In genomic region chr2:26536371-26537068, GRCh38 we compare ENCODE assay signal across 17 cellular contexts. TPM values are rescaled to one million over a fixed set of nuclear protein-coding genes. Genes with fewer than 3 reads are reported as not detected.
"Had no signal": no experiment of that assay in that cellular context is flagged by ENCODE, and none has a peak within 500 bp of the region (broad histone marks: within the 10 kb centered on the region; RNA-seq: fewer than 3 reads in every experiment).

No MANE protein-coding gene starts in this region.

- H3K27ac ChIP-seq: ascending aorta, lower lobe of right lung, right atrium auricular region, thyroid gland, VCaP had no signal

- H3K36me3 ChIP-seq: ascending aorta, lower lobe of right lung, right atrium auricular region, thyroid gland had no signal

- H3K27me3 ChIP-seq: ascending aorta, right atrium auricular region, thyroid gland had no signal

- ATAC-seq: lower lobe of right lung; natural killer cell treated with Interleukin-12 subunit alpha and Interleukin-12 subunit beta and Interleukin-15 and Interleukin-18, amount 100 ng/mL, for 72 hours had no signal

- H3K27ac Mint-ChIP-seq: activated T-helper 1 cell treated with anti-CD3 and anti-CD28 coated beads, Interleukin-12 subunit alpha, Interleukin-12 subunit beta, Interleukin-2, Interleukin-4 antibody, amounts not matched to agents 30 ng/mL and 10 ng/mL and 1 ng/mL, durations not matched to agents 14 hours and 24 hours and 36 hours; dendritic cell treated with granulocyte-macrophage colony-stimulating factor and Interleukin-4, amounts not matched to agents 40 ng/mL and 50 ng/mL, for 4 days; natural killer cell treated with Interleukin-12 subunit alpha and Interleukin-12 subunit beta and Interleukin-15 and Interleukin-18, amount 100 ng/mL, for 72 hours; progenitor cell of endocrine pancreas had no signal

- H3K4me1 ChIP-seq: ascending aorta, lower lobe of right lung had no signal

- H3K9me3 Mint-ChIP-seq: activated T-helper 1 cell treated with anti-CD3 and anti-CD28 coated beads, Interleukin-12 subunit alpha, Interleukin-12 subunit beta, Interleukin-2, Interleukin-4 antibody, amounts not matched to agents 30 ng/mL and 10 ng/mL and 1 ng/mL, durations not matched to agents 14 hours and 24 hours and 36 hours; dendritic cell treated with granulocyte-macrophage colony-stimulating factor and Interleukin-4, amounts not matched to agents 40 ng/mL and 50 ng/mL, for 4 days; natural killer cell treated with Interleukin-12 subunit alpha and Interleukin-12 subunit beta and Interleukin-15 and Interleukin-18, amount 100 ng/mL, for 72 hours had no signal

- H3K9me3 ChIP-seq: ascending aorta, lower lobe of right lung, right atrium auricular region, thyroid gland had no signal

- H3K4me3 Mint-ChIP-seq: activated T-helper 1 cell treated with anti-CD3 and anti-CD28 coated beads, Interleukin-12 subunit alpha, Interleukin-12 subunit beta, Interleukin-2, Interleukin-4 antibody, amounts not matched to agents 30 ng/mL and 10 ng/mL and 1 ng/mL, durations not matched to agents 14 hours and 24 hours and 36 hours; dendritic cell treated with granulocyte-macrophage colony-stimulating factor and Interleukin-4, amounts not matched to agents 40 ng/mL and 50 ng/mL, for 4 days; natural killer cell treated with Interleukin-12 subunit alpha and Interleukin-12 subunit beta and Interleukin-15 and Interleukin-18, amount 100 ng/mL, for 72 hours had no signal

- H3K36me3 Mint-ChIP-seq: natural killer cell treated with Interleukin-12 subunit alpha and Interleukin-12 subunit beta and Interleukin-15 and Interleukin-18, amount 100 ng/mL, for 72 hours had no signal

- DNase-seq: activated CD4-positive, CD25-positive, alpha-beta regulatory T cell treated with anti-CD3 and anti-CD28 coated beads, Interleukin-2, amount 50 U/mL, for 72 hours; activated naive CD4-positive, alpha-beta T cell; effector CD8-positive, alpha-beta T cell; lower lobe of right lung; occipital lobe; small intestine; stimulated activated CD4-positive, alpha-beta T cell treated with anti-CD3 and anti-CD28 coated beads, Interleukin-4, amount 100 ng/mL, for 1 hour; SW 1271; T-helper 2 cell; thyroid gland had no signal

- H3K4me3 ChIP-seq: ascending aorta, lower lobe of right lung, right atrium auricular region, thyroid gland had no signal

RNA-seq across cellular contexts. Expression of gene OTOF, which starts 58.6 kb away (rescaled TPM):
- total RNA-seq: ascending aorta had no signal
